11 cellular contexts compared by ENCODE assay signal in genomic region chr4:20839957-20840356, GRCh38.
DNase-seq lines count a peak whose midpoint lies in the region; ATAC-seq and TF ChIP-seq lines count a peak whose summit lies in the region.
"Had no signal": no experiment of that assay in that cellular context is flagged by ENCODE, and none has a peak within 500 bp of the region (broad histone marks: within the 10 kb centered on the region; RNA-seq: fewer than 3 reads in every experiment).

No MANE protein-coding gene starts in this region.

- no peak overlapping the region for H3K4me3 ChIP-seq in choroid plexus epithelial cell (ENCODE audit: low read depth, low read length)
- H3K4me3 ChIP-seq in left lung: no peak overlapping the region

- no peaks in the 10 kb centered on the region for H3K27me3 ChIP-seq in left lung

- peak; percentile 43 for DNase-seq in AG08395 (ENCODE audit: low spot score)
- DNase-seq in HT-29 (ENCODE audit: low spot score): peak; percentile 19
- DNase-seq in choroid plexus epithelial cell (ENCODE audit: low read depth): peak; percentile 87
- DNase-seq in left lung: no peak
- no peak for DNase-seq in globus pallidus (ENCODE audit: low spot score)
- no peak for DNase-seq in NCI-H2196 (lab: John Stamatoyannopoulos, UW; ENCODE audit: unreplicated experiment)
- DNase-seq in activated effector memory CD4-positive, alpha-beta T cell treated with Interleukin-2 at 50 U/mL for 16 hours: no peak
- no peak for DNase-seq in GDM1 (lab: John Stamatoyannopoulos, UW)
- DNase-seq: C1 segment of cervical spinal cord, NCI-H446, substantia nigra had no signal

- no peaks in the 10 kb centered on the region for H3K9me3 ChIP-seq in left lung

- H3K4me1 ChIP-seq in left lung: no peaks in the 10 kb centered on the region

- no peaks in the 10 kb centered on the region for H3K36me3 ChIP-seq in left lung

- peak overlapping the region; percentile 39 to 62 for H3K27ac ChIP-seq in left lung

- intact Hi-C loops in left lung (cut with DNase I): no loop called here

- ATAC-seq in left lung: peak; percentile 84

- TF ChIP-seq CTCF in choroid plexus epithelial cell (conservative IDR thresholded peaks at IDR 0.05; ENCODE audit: low read depth, low read length) (no peak), left lung (IDR thresholded peaks at IDR 0.05) (no peak)

Comparison
In these comparisons a context has a peak if more than half of its experiments do, and no peak if none do; other contexts are left out.
1. DNase-seq: peak in AG08395 (single experiment), HT-29 (single experiment) and choroid plexus epithelial cell (single experiment); none in left lung (0 of 2), globus pallidus (single experiment), NCI-H2196 (single experiment), activated effector memory CD4-positive, alpha-beta T cell treated with Interleukin-2 at 50 U/mL for 16 hours (single experiment) and GDM1 (single experiment).